16 cellular contexts compared by ENCODE assay signal in genomic region chr15:99197861-99198260, GRCh38.
"Had no signal": no experiment of that assay in that cellular context is flagged by ENCODE, and none has a peak within 500 bp of the region (broad histone marks: within the 10 kb centered on the region; RNA-seq: fewer than 3 reads in every experiment).

No MANE protein-coding gene starts in this region.

- H3K36me3 ChIP-seq: adrenal gland, WERI-Rb-1 had no signal

- DNase-seq: activated CD4-positive, alpha-beta memory T cell treated with anti-CD3 and anti-CD28 coated beads, Interleukin-2, amount 10 ng/mL, durations not matched to agents 7 days and 5 days; activated CD4-positive, alpha-beta T cell treated with anti-CD3 and anti-CD28 coated beads for 36 hours; activated effector memory CD4-positive, alpha-beta T cell treated with anti-CD3 and anti-CD28 coated beads, Interleukin-2, amount 50 U/mL, for 16 hours; activated T-cell treated with anti-CD3 and anti-CD28 coated beads, Interleukin-2, amount 50 U/mL, for 24 hours; adrenal gland; body of pancreas; cortex of kidney; effector CD4-positive, alpha-beta T cell; nephron progenitor cell; psoas muscle; right lobe of liver; stimulated activated CD4-positive, alpha-beta T cell treated with anti-CD3 and anti-CD28 coated beads, Interleukin-4, amount 100 ng/mL, for 4 hours; WERI-Rb-1 had no signal

- H3K9me3 ChIP-seq: adrenal gland, body of pancreas, psoas muscle, right lobe of liver, suprapubic skin had no signal

- ATAC-seq: activated CD4-positive, alpha-beta T cell treated with anti-CD3 and anti-CD28 coated beads for 36 hours; body of pancreas; psoas muscle; right lobe of liver had no signal

- H3K4me1 ChIP-seq: body of pancreas, psoas muscle, right lobe of liver, suprapubic skin had no signal

- H3K27ac ChIP-seq: adrenal gland, body of pancreas, hepatocyte, psoas muscle, right lobe of liver, suprapubic skin, WERI-Rb-1 had no signal

- H3K27me3 ChIP-seq: adrenal gland, body of pancreas, hepatocyte, right lobe of liver, suprapubic skin had no signal

- H3K4me3 ChIP-seq: adrenal gland, body of pancreas, hepatocyte, psoas muscle, right lobe of liver, smooth muscle cell, suprapubic skin had no signal
